In the genomic region with DNA sequence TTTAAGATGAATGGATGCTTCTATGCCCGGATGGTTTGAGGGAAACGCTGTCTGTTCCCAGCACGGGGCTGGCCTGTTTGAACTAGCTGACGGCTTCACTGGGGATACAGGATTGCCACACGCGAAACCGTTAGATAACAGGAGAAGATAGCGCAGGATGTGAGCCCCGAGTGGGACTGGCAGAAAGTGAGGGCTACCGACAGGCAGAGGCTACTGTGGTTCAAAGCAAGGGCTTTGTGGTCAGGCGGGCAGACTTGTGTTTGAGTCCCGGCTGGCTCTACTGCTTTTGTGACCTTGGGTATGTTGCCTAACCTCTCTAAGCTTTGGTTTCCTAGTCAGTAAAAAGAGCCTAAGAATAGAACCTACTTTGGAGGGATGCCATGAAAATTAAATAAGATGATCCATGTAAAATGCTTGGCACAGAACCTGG, we compare ENCODE assay signal across 11 cellular contexts. TPM values are rescaled to one million over a fixed set of nuclear protein-coding genes. Genes with fewer than 3 reads are reported as not detected.
A peak's percentile ranks its signal among the peaks of the same experiment; 100 is the strongest.
DNase-seq lines count a peak whose midpoint lies in the region; ATAC-seq and TF ChIP-seq lines count a peak whose summit lies in the region.
"Had no signal": no experiment of that assay in that cellular context is flagged by ENCODE, and none has a peak within 500 bp of the region (broad histone marks: within the 10 kb centered on the region; RNA-seq: fewer than 3 reads in every experiment).

No MANE protein-coding gene starts in this region.

- no peak for TF ChIP-seq POLR2A in sigmoid colon (IDR thresholded peaks at IDR 0.05)
- TF ChIP-seq POLR2A in testis (IDR thresholded peaks at IDR 0.05): no peak

- DNase-seq in GF-D8 (lab: John Stamatoyannopoulos, UW) (peak; percentile 100), RWPE1 (ENCODE audit: low spot score) (no peak), fibroblast of peridontal ligament (ENCODE audit: extremely low read depth) (peak; percentile 68), sigmoid colon (no peak), HK-2 (ENCODE audit: unreplicated experiment) (no peak), testis (no peak)
- DNase-seq: activated CD8-positive, alpha-beta memory T cell treated with anti-CD3 and anti-CD28 coated beads, Interleukin-2, amount 50 U/mL, for 48 hours; NCI-H2107 had no signal

- H3K27ac ChIP-seq in RWPE1: 0 out of 2 replicates have a peak overlapping the region, but pooled peaks have one; percentile 13
- peak overlapping the region; percentile 18 to 82 (median 78) for H3K27ac ChIP-seq in sigmoid colon
- no peak overlapping the region for H3K27ac ChIP-seq in testis

- POLR2A ChIA-PET in RWPE1 (lab: Yijun Ruan, JAX; ENCODE audit: low non-redundant PET): no interaction called here

- ATAC-seq in HG03135 (IDR thresholded peaks at IDR 0.05; ENCODE audit: unreplicated experiment) (no peak), HG03442 (IDR thresholded peaks at IDR 0.05; ENCODE audit: unreplicated experiment) (no peak)

- no peaks in the 10 kb centered on the region for H3K9me3 ChIP-seq in sigmoid colon
- no peaks in the 10 kb centered on the region for H3K9me3 ChIP-seq in testis

- CTCF ChIA-PET in RWPE1 (lab: Yijun Ruan, JAX): no interaction called here

- no peak for TF ChIP-seq EP300 in sigmoid colon (IDR thresholded peaks at IDR 0.05)

- H3K36me3 ChIP-seq in sigmoid colon: no peaks in the 10 kb centered on the region
- no peaks in the 10 kb centered on the region for H3K36me3 ChIP-seq in testis (ENCODE audit: low read depth, missing control alignments)

- H3K27me3 ChIP-seq in sigmoid colon (peaks cover 0 to 14% (median 7%) of the 10 kb centered on the region in 3 donors), testis (no peaks in the 10 kb centered on the region)

- WGBS in sigmoid colon, 2 donors: 26 to 60% methylated on average over 12 of the region's 12 CpGs
- 58 to 71% methylated on average over 12 of the region's 12 CpGs for WGBS in testis, 2 donors

- H3K4me3 ChIP-seq in sigmoid colon (no peak overlapping the region), testis (no peak overlapping the region)

- TF ChIP-seq CTCF in RWPE1 (conservative IDR thresholded peaks at IDR 0.05; ENCODE audit: low read depth) (no peak), sigmoid colon (IDR thresholded peaks at IDR 0.05) (no peak), testis (IDR thresholded peaks at IDR 0.05) (no peak)

- H3K4me1 ChIP-seq in sigmoid colon (peaks cover 0 to 27% (median 20%) of the 10 kb centered on the region in 4 donors), testis (peaks cover 30% of the 10 kb centered on the region)

- intact Hi-C loops in sigmoid colon (cut with DNase I) (no loop called here), testis (cut with DNase I; ENCODE audit: low total_unique reads) (no loop called here)

RNA-seq across cellular contexts. Expression of a gene that starts 2.8 kb away (rescaled TPM):
- total RNA-seq in sigmoid colon (10 to 100 TPM; 23.5 to 44.3 (median 41.2) TPM), testis (10 to 100 TPM in 1 of 2 donors, 1 to 10 TPM in 1; 8.5 to 11.0 TPM)
- polyA plus RNA-seq in sigmoid colon (10 to 100 TPM; 51.2 to 94.3 (median 74.7) TPM), testis (ENCODE audit: insufficient read depth, low read depth, low replicate concordance) (22.6 TPM)

RNA-seq across cellular contexts. Expression of a gene that starts 31.9 kb away (rescaled TPM):
- total RNA-seq in sigmoid colon (not detected), testis (under 1 TPM; 0.16 to 0.31 TPM)
- polyA plus RNA-seq in sigmoid colon (1 to 10 TPM in 2 of 3 donors, under 1 TPM in 1; 0.92 to 1.8 (median 1.3) TPM), testis (ENCODE audit: insufficient read depth, low read depth, low replicate concordance) (0.49 TPM)
- total RNA-seq: sciatic nerve had no signal

Comparison
In these comparisons a context has a peak if more than half of its experiments do, and no peak if none do; other contexts are left out.
1. DNase-seq: peak in GF-D8 (single experiment) and fibroblast of peridontal ligament (single experiment); none in RWPE1 (single experiment), sigmoid colon (single experiment), HK-2 (single experiment) and testis (single experiment).
2. H3K27ac ChIP-seq: peak in RWPE1 (single experiment) and sigmoid colon (4 of 4); none in testis (0 of 2).